In the genomic region with DNA sequence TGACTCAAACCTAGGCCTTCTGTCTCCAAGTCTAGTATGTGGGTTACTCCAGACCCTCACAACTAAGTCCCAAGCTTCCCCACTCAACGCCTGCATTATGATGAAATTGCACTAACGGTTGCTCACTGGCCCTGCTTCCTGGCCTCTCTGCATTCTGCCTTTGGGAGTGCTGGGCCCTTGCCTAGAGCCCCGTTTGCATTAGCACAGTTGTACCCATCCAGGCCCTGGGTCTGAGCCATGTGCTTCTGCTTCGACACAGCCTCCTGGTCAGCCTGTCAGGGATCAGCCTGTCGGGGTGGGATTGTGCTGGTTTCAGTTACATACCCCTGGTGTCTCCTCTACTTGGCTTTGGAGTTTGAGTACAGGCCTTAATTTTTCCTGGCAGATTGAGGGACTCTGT, we compare ENCODE assay signal across 1 cellular context.
TF ChIP-seq lines count a peak whose summit lies in the region.

No MANE protein-coding gene starts in this region.

TF ChIP-seq in WTC11, 78 proteins besides CTCF, POLR2A, EP300 and RAD21:
- TF ChIP-seq JUN (CRISPR knock-in tag; IDR thresholded peaks at IDR 0.05): no peak
